ENCODE assay signal across 36 cellular contexts in genomic region chr22:43817402-43817801, GRCh38. TPM values are rescaled to one million over a fixed set of nuclear protein-coding genes. Genes with fewer than 3 reads are reported as not detected.
"Had no signal": no experiment of that assay in that cellular context is flagged by ENCODE, and none has a peak within 500 bp of the region (broad histone marks: within the 10 kb centered on the region; RNA-seq: fewer than 3 reads in every experiment).

No MANE protein-coding gene starts in this region.

- ATAC-seq: activated CD4-positive, alpha-beta T cell treated with anti-CD3 and anti-CD28 coated beads for 36 hours; activated CD4-positive, CD25-positive, alpha-beta regulatory T cell treated with anti-CD3 and anti-CD28 coated beads, Interleukin-2, amount 50 U/mL, for 24 hours; activated CD8-positive, alpha-beta T cell treated with anti-CD3 and anti-CD28 coated beads for 36 hours; activated naive CD4-positive, alpha-beta T cell treated with anti-CD3 and anti-CD28 coated beads, Interleukin-2, amount 50 U/mL, for 72 hours; activated T-cell treated with anti-CD3 and anti-CD28 coated beads, Interleukin-2, amount 50 U/mL, for 4 hours; activated T-cell treated with anti-CD3 and anti-CD28 coated beads, Interleukin-2, amount 50 U/mL, for 72 hours; activated T-helper 17 cell treated with anti-CD3 and anti-CD28 coated beads, Interleukin-2, amount 50 U/mL, for 72 hours; body of pancreas had no signal

- H3K27ac Mint-ChIP-seq: activated CD4-positive, alpha-beta memory T cell treated with anti-CD3 and anti-CD28 coated beads for 36 hours; activated CD4-positive, alpha-beta T cell treated with anti-CD3 and anti-CD28 coated beads for 36 hours; activated CD4-positive, alpha-beta T cell treated with anti-CD3 and anti-CD28 coated beads, Interleukin-2, amount 10 ng/mL, durations not matched to agents 7 days and 5 days; activated CD8-positive, alpha-beta T cell treated with anti-CD3 and anti-CD28 coated beads for 36 hours; activated naive CD4-positive, alpha-beta T cell treated with anti-CD3 and anti-CD28 coated beads for 36 hours; activated naive CD4-positive, alpha-beta T cell treated with anti-CD3 and anti-CD28 coated beads, Interleukin-2, amount 50 U/mL, for 72 hours; activated naive CD8-positive, alpha-beta T cell treated with anti-CD3 and anti-CD28 coated beads for 36 hours; activated T-cell treated with anti-CD3 and anti-CD28 coated beads, Interleukin-2, amount 50 U/mL, for 72 hours; activated T-helper 1 cell treated with anti-CD3 and anti-CD28 coated beads, Interleukin-12 subunit alpha, Interleukin-12 subunit beta, Interleukin-2, Interleukin-4 antibody, amounts not matched to agents 30 ng/mL and 10 ng/mL and 1 ng/mL, durations not matched to agents 14 hours and 24 hours and 36 hours; activated T-helper 17 cell treated with anti-CD3 and anti-CD28 coated beads, Interleukin-2, amount 50 U/mL, for 72 hours; T-helper 1 cell treated with Interleukin-12 subunit alpha and Interleukin-12 subunit beta and Interleukin-4 antibody, amounts not matched to agents 30 μg/mL and 1 μg/mL, for 36 hours; T-helper 2 cell treated with Interferon-gamma antibody and Interleukin-4, amounts not matched to agents 5 μg/mL and 100 μg/mL, for 36 hours had no signal

- H3K4me3 Mint-ChIP-seq: activated CD4-positive, alpha-beta memory T cell treated with anti-CD3 and anti-CD28 coated beads for 36 hours; activated CD4-positive, alpha-beta T cell treated with anti-CD3 and anti-CD28 coated beads for 36 hours; activated CD4-positive, alpha-beta T cell treated with anti-CD3 and anti-CD28 coated beads, Interleukin-2, amount 10 ng/mL, durations not matched to agents 7 days and 5 days; activated CD8-positive, alpha-beta T cell treated with anti-CD3 and anti-CD28 coated beads for 36 hours; activated naive CD4-positive, alpha-beta T cell treated with anti-CD3 and anti-CD28 coated beads for 36 hours; activated naive CD8-positive, alpha-beta T cell treated with anti-CD3 and anti-CD28 coated beads for 36 hours; activated T-cell treated with anti-CD3 and anti-CD28 coated beads, Interleukin-2, amount 50 U/mL, for 4 hours; activated T-cell treated with anti-CD3 and anti-CD28 coated beads, Interleukin-2, amount 50 U/mL, for 72 hours; activated T-helper 1 cell treated with anti-CD3 and anti-CD28 coated beads, Interleukin-12 subunit alpha, Interleukin-12 subunit beta, Interleukin-2, Interleukin-4 antibody, amounts not matched to agents 30 ng/mL and 10 ng/mL and 1 ng/mL, durations not matched to agents 14 hours and 24 hours and 36 hours; activated T-helper 17 cell treated with anti-CD3 and anti-CD28 coated beads, Interleukin-2, amount 50 U/mL, for 72 hours; central memory CD8-positive, alpha-beta T cell; T-helper 1 cell treated with Interleukin-12 subunit alpha and Interleukin-12 subunit beta and Interleukin-4 antibody, amounts not matched to agents 30 μg/mL and 1 μg/mL, for 36 hours; T-helper 2 cell treated with Interferon-gamma antibody and Interleukin-4, amounts not matched to agents 5 μg/mL and 100 μg/mL, for 36 hours had no signal

- DNase-seq: activated CD4-positive, alpha-beta memory T cell treated with anti-CD3 and anti-CD28 coated beads for 36 hours; activated CD4-positive, alpha-beta T cell treated with anti-CD3 and anti-CD28 coated beads for 1 hour; activated CD4-positive, alpha-beta T cell treated with anti-CD3 and anti-CD28 coated beads for 36 hours; activated CD4-positive, alpha-beta T cell treated with anti-CD3 and anti-CD28 coated beads for 48 hours; activated CD4-positive, alpha-beta T cell treated with anti-CD3 and anti-CD28 coated beads, Interleukin-2, amount 10 ng/mL, durations not matched to agents 7 days and 5 days; activated CD4-positive, CD25-positive, alpha-beta regulatory T cell; activated CD8-positive, alpha-beta memory T cell treated with anti-CD3 and anti-CD28 coated beads, Interleukin-2, amount 50 U/mL, for 4 hours; activated CD8-positive, alpha-beta T cell treated with anti-CD3 and anti-CD28 coated beads for 36 hours; activated effector memory CD4-positive, alpha-beta T cell treated with anti-CD3 and anti-CD28 coated beads, Interleukin-2, amount 50 U/mL, for 16 hours; activated gamma-delta T cell treated with Interleukin-2 at 50 U/mL for 16 hours; activated naive CD4-positive, alpha-beta T cell; activated naive CD4-positive, alpha-beta T cell treated with anti-CD3 and anti-CD28 coated beads for 36 hours; activated naive CD4-positive, alpha-beta T cell treated with anti-CD3 and anti-CD28 coated beads, Interleukin-2, amount 50 U/mL, for 16 hours; activated naive CD8-positive, alpha-beta T cell treated with anti-CD3 and anti-CD28 coated beads for 36 hours; activated T-cell treated with anti-CD3 and anti-CD28 coated beads for 4 hours; activated T-cell treated with anti-CD3 and anti-CD28 coated beads, Interleukin-2, amount 50 U/mL, for 1 hour; activated T-cell treated with anti-CD3 and anti-CD28 coated beads, Interleukin-2, amount 50 U/mL, for 4 hours; activated T-cell treated with anti-CD3 and anti-CD28 coated beads, Interleukin-2, amount 50 U/mL, for 72 hours; adrenal gland; amniotic stem cell; aorta; body of pancreas; caudate nucleus; cerebellar nuclear complex; SW 1271; T-helper 1 cell; T-helper 2 cell; T-helper 9 cell had no signal

- H3K27me3 Mint-ChIP-seq: activated CD4-positive, alpha-beta T cell treated with anti-CD3 and anti-CD28 coated beads, Interleukin-2, amount 10 ng/mL, durations not matched to agents 7 days and 5 days had no signal

- H3K9me3 Mint-ChIP-seq: activated CD4-positive, alpha-beta memory T cell treated with anti-CD3 and anti-CD28 coated beads for 36 hours; activated CD4-positive, alpha-beta T cell treated with anti-CD3 and anti-CD28 coated beads, Interleukin-2, amount 10 ng/mL, durations not matched to agents 7 days and 5 days; activated naive CD4-positive, alpha-beta T cell treated with anti-CD3 and anti-CD28 coated beads for 36 hours; activated naive CD4-positive, alpha-beta T cell treated with anti-CD3 and anti-CD28 coated beads, Interleukin-2, amount 50 U/mL, for 72 hours; activated naive CD8-positive, alpha-beta T cell treated with anti-CD3 and anti-CD28 coated beads for 36 hours; activated T-cell treated with anti-CD3 and anti-CD28 coated beads, Interleukin-2, amount 50 U/mL, for 4 hours; activated T-cell treated with anti-CD3 and anti-CD28 coated beads, Interleukin-2, amount 50 U/mL, for 72 hours; activated T-helper 1 cell treated with anti-CD3 and anti-CD28 coated beads, Interleukin-12 subunit alpha, Interleukin-12 subunit beta, Interleukin-2, Interleukin-4 antibody, amounts not matched to agents 30 ng/mL and 10 ng/mL and 1 ng/mL, durations not matched to agents 14 hours and 24 hours and 36 hours; activated T-helper 17 cell treated with anti-CD3 and anti-CD28 coated beads, Interleukin-2, amount 50 U/mL, for 72 hours; central memory CD8-positive, alpha-beta T cell; T-helper 1 cell treated with Interleukin-12 subunit alpha and Interleukin-12 subunit beta and Interleukin-4 antibody, amounts not matched to agents 30 μg/mL and 1 μg/mL, for 36 hours; T-helper 2 cell treated with Interferon-gamma antibody and Interleukin-4, amounts not matched to agents 5 μg/mL and 100 μg/mL, for 36 hours had no signal

RNA-seq across cellular contexts. Expression of gene EFCAB6, which starts 5.3 kb away (rescaled TPM):
- total RNA-seq: activated T-helper 1 cell treated with anti-CD3 and anti-CD28 coated beads, Interleukin-12 subunit alpha, Interleukin-12 subunit beta, Interleukin-2, Interleukin-4 antibody, amounts not matched to agents 30 ng/mL and 10 ng/mL and 1 ng/mL, durations not matched to agents 14 hours and 24 hours and 36 hours had no signal

RNA-seq across cellular contexts. Expression of gene SULT4A1, which starts 44.9 kb away (rescaled TPM):
- total RNA-seq: activated CD4-positive, alpha-beta memory T cell treated with anti-CD3 and anti-CD28 coated beads for 36 hours; activated CD4-positive, alpha-beta T cell treated with anti-CD3 and anti-CD28 coated beads, Interleukin-2, amount 10 ng/mL, durations not matched to agents 7 days and 5 days; activated CD8-positive, alpha-beta memory T cell treated with anti-CD3 and anti-CD28 coated beads for 36 hours; activated CD8-positive, alpha-beta T cell treated with anti-CD3 and anti-CD28 coated beads for 36 hours; activated naive CD4-positive, alpha-beta T cell treated with anti-CD3 and anti-CD28 coated beads for 36 hours; activated T-cell treated with anti-CD3 and anti-CD28 coated beads, Interleukin-2, amount 50 U/mL, for 4 hours; activated T-cell treated with anti-CD3 and anti-CD28 coated beads, Interleukin-2, amount 50 U/mL, for 72 hours; activated T-helper 1 cell treated with anti-CD3 and anti-CD28 coated beads, Interleukin-12 subunit alpha, Interleukin-12 subunit beta, Interleukin-2, Interleukin-4 antibody, amounts not matched to agents 30 ng/mL and 10 ng/mL and 1 ng/mL, durations not matched to agents 14 hours and 24 hours and 36 hours; aorta had no signal
